8 cellular contexts compared by ENCODE assay signal in genomic region chr22:17628304-17629166, GRCh38. TPM values are rescaled to one million over a fixed set of nuclear protein-coding genes. Genes with fewer than 3 reads are reported as not detected.
DNase-seq lines count a peak whose midpoint lies in the region; ATAC-seq and TF ChIP-seq lines count a peak whose summit lies in the region.

Gene ATP6V1E1, minus strand, starts transcription at chr22:17628749. Its CDS starts 114 bp downstream, at chr22:17628635.

- H4K91ac ChIP-seq in IMR-90 (ENCODE audit: insufficient read depth, low read depth, low read length): peak within 1 kb of the TSS; percentile 93

- peak within 1 kb of the TSS; percentile 85 for H4K5ac ChIP-seq in IMR-90 (ENCODE audit: low read depth, low read length)

- H3K36me3 ChIP-seq in IMR-90 (ENCODE audit: control insufficient read depth, insufficient read depth, low read length): peaks cover 4% of the 10 kb centered on the region

- peaks cover 1% of the 10 kb centered on the region; the same call in 1 of the 2 replicates for H3K9me1 ChIP-seq in IMR-90 (ENCODE audit: insufficient read depth, low read length)

- no peaks in the 10 kb centered on the region for H3K27me3 ChIP-seq in IMR-90 (ENCODE audit: control insufficient read depth, insufficient read depth, low read length)

- TSS peak; percentile 70 for BruUV-seq in IMR-90 (replicated peaks; lab: Mats Ljungman, UMichigan)

- H4K20me1 ChIP-seq in IMR-90 (ENCODE audit: insufficient read depth, low read length): peaks cover 2% of the 10 kb centered on the region; the same call in 1 of the 2 replicates

- peak within 1 kb of the TSS; percentile 96 for H2AFZ ChIP-seq in IMR-90 (replicated peaks; ENCODE audit: low read length, poor library complexity)

- peak within 1 kb of the TSS; percentile 94 for H3K23ac ChIP-seq in IMR-90 (ENCODE audit: low read depth, low read length)

- H2BK15ac ChIP-seq in IMR-90 (ENCODE audit: low read depth, low read length): peak within 1 kb of the TSS; percentile 54; the same call in 1 of the 3 replicates

- H2BK120ac ChIP-seq in IMR-90 (ENCODE audit: low read depth, low read length): peak within 1 kb of the TSS; percentile 67

- peak within 1 kb of the TSS; percentile 96 for H3K9ac ChIP-seq in IMR-90 (ENCODE audit: low read depth, low read length)

- ATAC-seq in GM21528 (IDR thresholded peaks at IDR 0.05; ENCODE audit: low FRiP score, unreplicated experiment): peak; percentile 97
- ATAC-seq in IMR-90 (ENCODE audit: low read depth): peak; percentile 99

- peak within 1 kb of the TSS; percentile 97 for H3K27ac ChIP-seq in IMR-90 (ENCODE audit: insufficient read depth, low read length)

- peak within 1 kb of the TSS; percentile 92 for H2AK5ac ChIP-seq in IMR-90 (ENCODE audit: low read depth, low read length)

- peak within 1 kb of the TSS; percentile 92 for H3K4ac ChIP-seq in IMR-90 (ENCODE audit: low read depth, low read length)

- CTCF ChIA-PET in IMR-90 (lab: Yijun Ruan, JAX): no interaction called here

- H3K4me1 ChIP-seq in IMR-90 (ENCODE audit: control insufficient read depth, insufficient read depth, low read length): no peaks in the 10 kb centered on the region; the same call in 1 of the 2 replicates

- peaks cover 9 to 44% of the 10 kb centered on the region in 2 experiments for H3K79me1 ChIP-seq in IMR-90 (ENCODE audit: low read depth in 1 of 2, low read length in 2 of 2)

- H3K4me2 ChIP-seq in IMR-90 (ENCODE audit: low read depth, low read length): peak within 1 kb of the TSS; percentile 85

- POLR2A ChIA-PET in IMR-90 (lab: Charles Lee; ENCODE audit: unreplicated experiment): no interaction called here

- in situ Hi-C loops in IMR-90 (cut with MboI; ENCODE audit: low sequenced_read_pairs): no loop called here

- peak within 1 kb of the TSS; percentile 98 for H3K14ac ChIP-seq in IMR-90 (replicated peaks; ENCODE audit: low read depth, low read length)

- H2BK5ac ChIP-seq in IMR-90 (ENCODE audit: low read depth, low read length, poor library complexity, severe bottlenecking): peak within 1 kb of the TSS; percentile 87

- WGBS in IMR-90 (ENCODE audit: extremely low coverage in 2 of 2, insufficient read length in 1 of 2), 2 experiments: 3% methylated on average over 14 of the region's 49 CpGs; no CpG with 5 or more reads in 1 of the 2 experiments

- peak within 1 kb of the TSS; percentile 8; the same call in 1 of the 2 replicates for H2BK20ac ChIP-seq in IMR-90 (ENCODE audit: low read depth, low read length)

- peak within 1 kb of the TSS; percentile 69 for H3K4me3 ChIP-seq in IMR-90 (ENCODE audit: insufficient read depth, low read depth, low read length)

- H2AK9ac ChIP-seq in IMR-90 (replicated peaks; ENCODE audit: low read depth, low read length, poor library complexity): peak within 1 kb of the TSS; percentile 94

- H3K56ac ChIP-seq in IMR-90 (ENCODE audit: extremely low read depth, insufficient read depth, low read length): peak within 1 kb of the TSS; percentile 95

- peak; percentile 96 for DNase-seq in DMS 273 (lab: John Stamatoyannopoulos, UW; ENCODE audit: unreplicated experiment)
- peak; percentile 96 for DNase-seq in IMR-90
- peak; percentile 99 for DNase-seq in OCI-M1 (lab: John Stamatoyannopoulos, UW)
- DNase-seq in activated T-cell treated with anti-CD3 and anti-CD28 coated beads for 24 hours (ENCODE audit: low read depth): peak; percentile 93
- DNase-seq in epidermal melanocyte (ENCODE audit: insufficient read length, low spot score): peak; percentile 94
- DNase-seq in middle frontal gyrus (ENCODE audit: extremely low spot score, low spot score): peak; percentile 95
- DNase-seq in stimulated activated CD8-positive, alpha-beta memory T cell treated with anti-CD3 and anti-CD28 coated beads, Interleukin-2, amount 100 ng/mL, for 48 hours (ENCODE audit: low read depth in 2 of 2): peak; percentile 82 to 91

- dilution Hi-C loops in IMR-90 (cut with HindIII; ENCODE audit: low sequenced_read_pairs, unreplicated experiment): no loop called here

- TF ChIP-seq POLR2A in IMR-90 (IDR thresholded peaks at IDR 0.05; ENCODE audit: low read depth, low read length): peak; percentile 88

- H4K8ac ChIP-seq in IMR-90 (ENCODE audit: low read depth in 2 of 2, low read length in 2 of 2): peak within 1 kb of the TSS; percentile 98 to 99

- H3K18ac ChIP-seq in IMR-90 (ENCODE audit: low read depth, low read length): peak within 1 kb of the TSS; percentile 88

- intact Hi-C loops in IMR-90 (cut with micrococcal nuclease): loop anchor here (5.0 kb wide), 1 partner anchor 56 kb away; no protein-coding TSS in a partner anchor

- TF ChIP-seq RAD21 in IMR-90 (IDR thresholded peaks at IDR 0.05; ENCODE audit: low read length): no peak

- no peaks in the 10 kb centered on the region for H3K9me3 ChIP-seq in IMR-90 (ENCODE audit: control insufficient read depth, insufficient read depth, low read length)

- no peak for TF ChIP-seq CTCF in IMR-90 (conservative IDR thresholded peaks at IDR 0.05; ENCODE audit: low read depth, low read length)

TF ChIP-seq in IMR-90, 13 proteins besides CTCF, POLR2A, EP300 and RAD21:
- no peak for TF ChIP-seq ELK1 (IDR thresholded peaks at IDR 0.05; ENCODE audit: borderline replicate concordance, low read depth, low read length)
- peak; percentile 97 for TF ChIP-seq USF2 (IDR thresholded peaks at IDR 0.05; ENCODE audit: low read depth, low read length)
- peak; percentile 39; the same call in 1 of the 2 replicates for TF ChIP-seq FOS (IDR thresholded peaks at IDR 0.05; ENCODE audit: low read depth, low read length)
- no peak for TF ChIP-seq MAZ (IDR thresholded peaks at IDR 0.05; ENCODE audit: borderline replicate concordance, low read depth, low read length)
- no peak for TF ChIP-seq MAFK (IDR thresholded peaks at IDR 0.05; ENCODE audit: low read depth, low read length)
- no peak for TF ChIP-seq RFX5 (IDR thresholded peaks at IDR 0.05; ENCODE audit: low read depth, low read length)
- TF ChIP-seq MXI1 (IDR thresholded peaks at IDR 0.05; ENCODE audit: borderline replicate concordance, low read depth, low read length): no peak; the same call in 1 of the 2 replicates
- no peak for TF ChIP-seq NFE2L2 (IDR thresholded peaks at IDR 0.05; ENCODE audit: low read depth, low read length)
- peak; percentile 44 for TF ChIP-seq RCOR1 (IDR thresholded peaks at IDR 0.05; ENCODE audit: insufficient replicate concordance, low read length)
- TF ChIP-seq BHLHE40 (IDR thresholded peaks at IDR 0.05; ENCODE audit: low read depth, low read length): peak; percentile 65; the same call in 1 of the 2 replicates
- TF ChIP-seq SMC3 (IDR thresholded peaks at IDR 0.05; ENCODE audit: low read depth, low read length): no peak
- TF ChIP-seq CHD1 (IDR thresholded peaks at IDR 0.05; ENCODE audit: low read depth, low read length): no peak
- no peak for TF ChIP-seq CEBPB (IDR thresholded peaks at IDR 0.05; ENCODE audit: low read depth, low read length)

RNA-seq across cellular contexts. Expression of gene ATP6V1E1, which starts in this region (rescaled TPM):
- total RNA-seq in IMR-90 (2012; rRNA removed): 144 and 151 TPM in 2 replicates
- 123 and 148 TPM in 2 replicates for polyA plus RNA-seq in IMR-90 (2012; rRNA removed)
- polyA plus RNA-seq in IMR-90 (2012; cell fraction: cytosol; rRNA removed): 46.0 and 80.4 TPM in 2 replicates
- polyA plus RNA-seq in IMR-90 (2012; cell fraction: nucleus; rRNA removed; ENCODE audit: low replicate concordance): 14.4 and 72.5 TPM in 2 replicates

Comparison
In these comparisons a context has a peak if more than half of its experiments do, and no peak if none do; other contexts are left out.
1. Peak in every context shown above with its lines: DNase-seq, ATAC-seq, H3K4me3 ChIP-seq and H3K27ac ChIP-seq.